Comparison of ENCODE assay signal across 23 cellular contexts in the genomic region with DNA sequence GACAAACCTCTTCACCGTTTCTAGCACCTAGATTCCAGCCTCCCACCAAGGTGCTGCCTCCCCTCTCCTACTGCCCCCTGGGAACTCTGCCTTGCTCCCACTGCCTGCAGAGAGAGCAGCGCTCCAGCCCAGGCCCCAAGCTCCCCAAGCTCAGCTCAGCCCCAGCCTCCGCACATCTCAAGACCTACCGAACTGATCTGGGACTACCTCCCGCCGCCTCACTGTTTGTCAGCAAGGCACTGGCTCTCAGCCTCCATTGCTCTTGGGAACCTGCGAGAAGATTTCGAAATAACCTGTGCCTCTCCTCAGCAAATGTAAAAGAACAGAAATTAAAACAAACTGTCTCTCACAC.
DNase-seq lines count a peak whose midpoint lies in the region; ATAC-seq and TF ChIP-seq lines count a peak whose summit lies in the region.
"Had no signal": no experiment of that assay in that cellular context is flagged by ENCODE, and none has a peak within 500 bp of the region (broad histone marks: within the 10 kb centered on the region; RNA-seq: fewer than 3 reads in every experiment).

No MANE protein-coding gene starts in this region.

- DNase-seq in activated CD4-positive, alpha-beta T cell treated with anti-CD3 and anti-CD28 coated beads for 36 hours = peak; percentile 6
- no peak for DNase-seq in activated CD4-positive, alpha-beta T cell treated with anti-CD3 and anti-CD28 coated beads for 4 hours
- DNase-seq in CD4-positive, alpha-beta T cell = no peak
- DNase-seq in activated T-helper 2 cell treated with anti-CD3 and anti-CD28 coated beads, Interferon-gamma antibody, Interleukin-2, Interleukin-4, amounts not matched to agents 10 μg/mL and 5 μg/mL and 100 μg/mL, durations not matched to agents 14 hours and 24 hours and 36 hours (ENCODE audit: low spot score) = no peak
- peak in 1 of 10 donors; percentile 11 for DNase-seq in naive thymus-derived CD8-positive, alpha-beta T cell
- no peak for DNase-seq in sciatic nerve (ENCODE audit: low spot score)
- DNase-seq: activated CD4-positive, alpha-beta T cell treated with anti-CD3 and anti-CD28 coated beads for 1 hour; activated CD8-positive, alpha-beta memory T cell treated with anti-CD3 and anti-CD28 coated beads, Interleukin-2, amount 50 U/mL, for 4 hours; Caco-2; cortex of kidney; DND-41; KBM-7; MV-4-11; NCI-H1694; NCI-H526 treated with DMSO at 0.1 percent for 48 hours; occipital lobe; small intestine; stimulated activated CD4-positive, alpha-beta T cell treated with anti-CD3 and anti-CD28 coated beads, Interleukin-2, amount 100 ng/mL, for 24 hours; stimulated activated naive CD4-positive, alpha-beta T cell treated with Interleukin-2 at 50 U/mL for 16 hours; trophoblast cell had no signal

- POLR2A ChIA-PET in activated CD4-positive, alpha-beta T cell treated with anti-CD3 and anti-CD28 coated beads for 36 hours (lab: Charles Lee) = no interaction called here
- POLR2A ChIA-PET in CD4-positive, alpha-beta T cell (lab: Charles Lee) = no interaction called here
- POLR2A ChIA-PET in naive thymus-derived CD8-positive, alpha-beta T cell (lab: Charles Lee) = no interaction called here

- peaks cover 51% of the 10 kb centered on the region for H3K4me1 Mint-ChIP-seq in activated CD4-positive, alpha-beta T cell treated with anti-CD3 and anti-CD28 coated beads for 36 hours
- peaks cover 51% of the 10 kb centered on the region for H3K4me1 Mint-ChIP-seq in CD4-positive, alpha-beta T cell (ENCODE audit: low read depth)
- peaks cover 47% of the 10 kb centered on the region for H3K4me1 Mint-ChIP-seq in activated T-helper 2 cell treated with anti-CD3 and anti-CD28 coated beads, Interferon-gamma antibody, Interleukin-2, Interleukin-4, amounts not matched to agents 10 μg/mL and 5 μg/mL and 100 μg/mL, durations not matched to agents 14 hours and 24 hours and 36 hours (ENCODE audit: low read depth)
- peaks cover 22 to 83% (median 35%) of the 10 kb centered on the region in 4 donors for H3K4me1 Mint-ChIP-seq in naive thymus-derived CD8-positive, alpha-beta T cell
- H3K4me1 Mint-ChIP-seq: B cell had no signal

- CTCF ChIA-PET in activated CD4-positive, alpha-beta T cell treated with anti-CD3 and anti-CD28 coated beads for 36 hours (lab: Charles Lee) = no interaction called here
- CTCF ChIA-PET in CD4-positive, alpha-beta T cell (lab: Charles Lee) = no interaction called here

- H3K27ac Mint-ChIP-seq in activated CD4-positive, alpha-beta T cell treated with anti-CD3 and anti-CD28 coated beads for 36 hours = peak overlapping the region; percentile 90
- peak overlapping the region; percentile 72 for H3K27ac Mint-ChIP-seq in CD4-positive, alpha-beta T cell
- H3K27ac Mint-ChIP-seq in activated T-helper 2 cell treated with anti-CD3 and anti-CD28 coated beads, Interferon-gamma antibody, Interleukin-2, Interleukin-4, amounts not matched to agents 10 μg/mL and 5 μg/mL and 100 μg/mL, durations not matched to agents 14 hours and 24 hours and 36 hours = peak overlapping the region; percentile 86
- peak overlapping the region in 8 of 10 donors; percentile 40 to 87 (median 76) for H3K27ac Mint-ChIP-seq in naive thymus-derived CD8-positive, alpha-beta T cell
- H3K27ac Mint-ChIP-seq: B cell had no signal

- no peaks in the 10 kb centered on the region for H3K27me3 ChIP-seq in CD4-positive, alpha-beta T cell (ENCODE audit: control insufficient read depth, insufficient read depth, low read length)

- no peaks in the 10 kb centered on the region for H3K27me3 Mint-ChIP-seq in activated CD4-positive, alpha-beta T cell treated with anti-CD3 and anti-CD28 coated beads for 36 hours
- H3K27me3 Mint-ChIP-seq in CD4-positive, alpha-beta T cell = no peaks in the 10 kb centered on the region
- no peaks in the 10 kb centered on the region for H3K27me3 Mint-ChIP-seq in activated T-helper 2 cell treated with anti-CD3 and anti-CD28 coated beads, Interferon-gamma antibody, Interleukin-2, Interleukin-4, amounts not matched to agents 10 μg/mL and 5 μg/mL and 100 μg/mL, durations not matched to agents 14 hours and 24 hours and 36 hours (ENCODE audit: low read depth)
- H3K27me3 Mint-ChIP-seq in naive thymus-derived CD8-positive, alpha-beta T cell = no peaks in the 10 kb centered on the region
- H3K27me3 Mint-ChIP-seq: B cell had no signal

- peaks cover 26% of the 10 kb centered on the region for H3K36me3 Mint-ChIP-seq in activated CD4-positive, alpha-beta T cell treated with anti-CD3 and anti-CD28 coated beads for 36 hours (ENCODE audit: low read depth)
- H3K36me3 Mint-ChIP-seq in CD4-positive, alpha-beta T cell (ENCODE audit: low read depth) = peaks cover 28% of the 10 kb centered on the region
- H3K36me3 Mint-ChIP-seq in activated T-helper 2 cell treated with anti-CD3 and anti-CD28 coated beads, Interferon-gamma antibody, Interleukin-2, Interleukin-4, amounts not matched to agents 10 μg/mL and 5 μg/mL and 100 μg/mL, durations not matched to agents 14 hours and 24 hours and 36 hours (ENCODE audit: low read depth) = peaks cover 25% of the 10 kb centered on the region
- H3K36me3 Mint-ChIP-seq in naive thymus-derived CD8-positive, alpha-beta T cell = peaks cover 0 to 8% (median 2%) of the 10 kb centered on the region in 3 donors

- peaks cover 8% of the 10 kb centered on the region for H3K9me3 Mint-ChIP-seq in activated CD4-positive, alpha-beta T cell treated with anti-CD3 and anti-CD28 coated beads for 36 hours (ENCODE audit: low read depth)
- H3K9me3 Mint-ChIP-seq in CD4-positive, alpha-beta T cell = no peaks in the 10 kb centered on the region
- H3K9me3 Mint-ChIP-seq in activated T-helper 2 cell treated with anti-CD3 and anti-CD28 coated beads, Interferon-gamma antibody, Interleukin-2, Interleukin-4, amounts not matched to agents 10 μg/mL and 5 μg/mL and 100 μg/mL, durations not matched to agents 14 hours and 24 hours and 36 hours = peaks cover 10% of the 10 kb centered on the region
- H3K9me3 Mint-ChIP-seq in naive thymus-derived CD8-positive, alpha-beta T cell = no peaks in the 10 kb centered on the region

- H3K4me3 Mint-ChIP-seq in activated CD4-positive, alpha-beta T cell treated with anti-CD3 and anti-CD28 coated beads for 36 hours = peak overlapping the region; percentile 50
- peak overlapping the region; percentile 15 for H3K4me3 Mint-ChIP-seq in CD4-positive, alpha-beta T cell
- peak overlapping the region; percentile 57 for H3K4me3 Mint-ChIP-seq in activated T-helper 2 cell treated with anti-CD3 and anti-CD28 coated beads, Interferon-gamma antibody, Interleukin-2, Interleukin-4, amounts not matched to agents 10 μg/mL and 5 μg/mL and 100 μg/mL, durations not matched to agents 14 hours and 24 hours and 36 hours (ENCODE audit: low read depth)
- H3K4me3 Mint-ChIP-seq in naive thymus-derived CD8-positive, alpha-beta T cell = peak overlapping the region in 7 of 10 donors; percentile 13 to 63 (median 49)
- H3K4me3 Mint-ChIP-seq: B cell had no signal

- ATAC-seq in activated CD4-positive, alpha-beta T cell treated with anti-CD3 and anti-CD28 coated beads for 36 hours = no peak
- ATAC-seq in CD4-positive, alpha-beta T cell (ENCODE audit: poor library complexity) = no peak
- ATAC-seq in naive thymus-derived CD8-positive, alpha-beta T cell = no peak
- no peak for ATAC-seq in sciatic nerve
- no peak for ATAC-seq in GM19035 (IDR thresholded peaks at IDR 0.05; ENCODE audit: unreplicated experiment)
- ATAC-seq in HG02759 (IDR thresholded peaks at IDR 0.05; ENCODE audit: unreplicated experiment) = no peak

- no peak overlapping the region for H3K27ac ChIP-seq in CD4-positive, alpha-beta T cell (ENCODE audit: low read depth, low read length)

- no peaks in the 10 kb centered on the region for H3K9me3 ChIP-seq in CD4-positive, alpha-beta T cell (ENCODE audit: control insufficient read depth, low read length)

- intact Hi-C loops in activated CD4-positive, alpha-beta T cell treated with anti-CD3 and anti-CD28 coated beads for 36 hours (cut with DNase I, micrococcal nuclease) = no loop called here
- intact Hi-C loops in CD4-positive, alpha-beta T cell (cut with DNase I, micrococcal nuclease) = no loop called here
- intact Hi-C loops in activated T-helper 2 cell treated with anti-CD3 and anti-CD28 coated beads, Interferon-gamma antibody, Interleukin-2, Interleukin-4, amounts not matched to agents 10 μg/mL and 5 μg/mL and 100 μg/mL, durations not matched to agents 14 hours and 24 hours and 36 hours (cut with micrococcal nuclease) = no loop called here
- intact Hi-C loops in sciatic nerve (cut with DNase I) = no loop called here

- TF ChIP-seq CTCF in CD4-positive, alpha-beta T cell (IDR thresholded peaks at IDR 0.05) = no peak
